1 cellular context compared by ENCODE assay signal in the genomic region with DNA sequence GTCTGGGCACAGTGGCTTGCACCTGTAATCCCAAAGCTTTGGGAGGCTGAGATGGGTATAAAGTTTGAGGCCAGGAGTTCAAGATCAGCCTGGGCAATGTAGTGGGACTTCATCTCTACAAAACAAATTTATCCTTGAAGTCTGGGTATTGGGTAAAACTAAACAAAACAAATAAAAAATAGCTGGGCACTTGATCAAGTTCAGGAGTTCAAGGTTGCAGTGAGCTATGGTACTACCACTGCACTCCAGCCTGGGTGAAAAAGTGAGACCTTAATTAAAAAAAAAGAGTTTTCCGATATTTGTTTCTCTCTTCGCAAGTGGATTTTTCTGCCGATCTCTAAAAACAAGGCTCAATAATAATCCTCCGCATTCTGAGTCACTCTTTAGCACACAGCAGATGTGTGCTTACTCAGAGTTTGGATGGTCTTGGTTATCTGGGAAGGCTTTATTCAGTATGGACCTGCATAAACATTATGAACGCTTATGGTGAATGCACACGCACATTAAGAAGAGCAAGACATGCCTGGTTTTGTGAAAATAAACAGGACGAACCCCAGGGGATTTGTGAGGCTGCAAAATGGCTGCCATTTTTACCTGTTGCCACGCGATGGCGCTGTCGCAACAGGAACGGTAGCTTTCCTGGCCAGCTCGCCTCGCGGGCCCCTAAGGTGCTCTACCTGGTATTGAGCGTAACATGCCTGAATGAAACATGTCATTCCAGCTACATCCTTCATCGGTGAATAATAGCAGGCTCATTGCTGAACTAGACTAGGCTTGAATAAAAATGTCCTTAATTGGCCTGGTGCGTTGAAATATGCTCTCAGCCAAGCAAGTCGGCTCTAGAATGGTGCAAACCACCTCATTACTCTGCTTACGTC.
TF ChIP-seq lines count a peak whose summit lies in the region.

No MANE protein-coding gene starts in this region.

TF ChIP-seq in HepG2, 621 proteins besides CTCF, POLR2A, EP300 and RAD21 (continued from another document and continues in another):
- TF ChIP-seq, protein P1, sequence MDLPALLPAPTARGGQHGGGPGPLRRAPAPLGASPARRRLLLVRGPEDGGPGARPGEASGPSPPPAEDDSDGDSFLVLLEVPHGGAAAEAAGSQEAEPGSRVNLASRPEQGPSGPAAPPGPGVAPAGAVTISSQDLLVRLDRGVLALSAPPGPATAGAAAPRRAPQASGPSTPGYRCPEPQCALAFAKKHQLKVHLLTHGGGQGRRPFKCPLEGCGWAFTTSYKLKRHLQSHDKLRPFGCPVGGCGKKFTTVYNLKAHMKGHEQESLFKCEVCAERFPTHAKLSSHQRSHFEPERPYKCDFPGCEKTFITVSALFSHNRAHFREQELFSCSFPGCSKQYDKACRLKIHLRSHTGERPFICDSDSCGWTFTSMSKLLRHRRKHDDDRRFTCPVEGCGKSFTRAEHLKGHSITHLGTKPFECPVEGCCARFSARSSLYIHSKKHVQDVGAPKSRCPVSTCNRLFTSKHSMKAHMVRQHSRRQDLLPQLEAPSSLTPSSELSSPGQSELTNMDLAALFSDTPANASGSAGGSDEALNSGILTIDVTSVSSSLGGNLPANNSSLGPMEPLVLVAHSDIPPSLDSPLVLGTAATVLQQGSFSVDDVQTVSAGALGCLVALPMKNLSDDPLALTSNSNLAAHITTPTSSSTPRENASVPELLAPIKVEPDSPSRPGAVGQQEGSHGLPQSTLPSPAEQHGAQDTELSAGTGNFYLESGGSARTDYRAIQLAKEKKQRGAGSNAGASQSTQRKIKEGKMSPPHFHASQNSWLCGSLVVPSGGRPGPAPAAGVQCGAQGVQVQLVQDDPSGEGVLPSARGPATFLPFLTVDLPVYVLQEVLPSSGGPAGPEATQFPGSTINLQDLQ (CRISPR knock-in tag; IDR thresholded peaks at IDR 0.05): no peak
- peak; percentile 31; the same call in 1 of the 2 replicates for TF ChIP-seq RARA (CRISPR knock-in tag; IDR thresholded peaks at IDR 0.05)
- TF ChIP-seq, protein P2, sequence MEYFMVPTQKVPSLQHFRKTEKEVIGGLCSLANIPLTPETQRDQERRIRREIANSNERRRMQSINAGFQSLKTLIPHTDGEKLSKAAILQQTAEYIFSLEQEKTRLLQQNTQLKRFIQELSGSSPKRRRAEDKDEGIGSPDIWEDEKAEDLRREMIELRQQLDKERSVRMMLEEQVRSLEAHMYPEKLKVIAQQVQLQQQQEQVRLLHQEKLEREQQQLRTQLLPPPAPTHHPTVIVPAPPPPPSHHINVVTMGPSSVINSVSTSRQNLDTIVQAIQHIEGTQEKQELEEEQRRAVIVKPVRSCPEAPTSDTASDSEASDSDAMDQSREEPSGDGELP (IDR thresholded peaks at IDR 0.05; ENCODE audit: borderline replicate concordance, low read depth): no peak
- TF ChIP-seq SRF (IDR thresholded peaks at IDR 0.05; ENCODE audit: low read depth, low read length): no peak
- TF ChIP-seq, protein P3, sequence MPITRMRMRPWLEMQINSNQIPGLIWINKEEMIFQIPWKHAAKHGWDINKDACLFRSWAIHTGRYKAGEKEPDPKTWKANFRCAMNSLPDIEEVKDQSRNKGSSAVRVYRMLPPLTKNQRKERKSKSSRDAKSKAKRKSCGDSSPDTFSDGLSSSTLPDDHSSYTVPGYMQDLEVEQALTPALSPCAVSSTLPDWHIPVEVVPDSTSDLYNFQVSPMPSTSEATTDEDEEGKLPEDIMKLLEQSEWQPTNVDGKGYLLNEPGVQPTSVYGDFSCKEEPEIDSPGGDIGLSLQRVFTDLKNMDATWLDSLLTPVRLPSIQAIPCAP (CRISPR knock-in tag; IDR thresholded peaks at IDR 0.05; ENCODE audit: low read depth): no peak
- TF ChIP-seq, protein P4, sequence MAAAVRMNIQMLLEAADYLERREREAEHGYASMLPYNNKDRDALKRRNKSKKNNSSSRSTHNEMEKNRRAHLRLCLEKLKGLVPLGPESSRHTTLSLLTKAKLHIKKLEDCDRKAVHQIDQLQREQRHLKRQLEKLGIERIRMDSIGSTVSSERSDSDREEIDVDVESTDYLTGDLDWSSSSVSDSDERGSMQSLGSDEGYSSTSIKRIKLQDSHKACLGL (CRISPR knock-in tag; IDR thresholded peaks at IDR 0.05): no peak
- TF ChIP-seq, protein P5, sequence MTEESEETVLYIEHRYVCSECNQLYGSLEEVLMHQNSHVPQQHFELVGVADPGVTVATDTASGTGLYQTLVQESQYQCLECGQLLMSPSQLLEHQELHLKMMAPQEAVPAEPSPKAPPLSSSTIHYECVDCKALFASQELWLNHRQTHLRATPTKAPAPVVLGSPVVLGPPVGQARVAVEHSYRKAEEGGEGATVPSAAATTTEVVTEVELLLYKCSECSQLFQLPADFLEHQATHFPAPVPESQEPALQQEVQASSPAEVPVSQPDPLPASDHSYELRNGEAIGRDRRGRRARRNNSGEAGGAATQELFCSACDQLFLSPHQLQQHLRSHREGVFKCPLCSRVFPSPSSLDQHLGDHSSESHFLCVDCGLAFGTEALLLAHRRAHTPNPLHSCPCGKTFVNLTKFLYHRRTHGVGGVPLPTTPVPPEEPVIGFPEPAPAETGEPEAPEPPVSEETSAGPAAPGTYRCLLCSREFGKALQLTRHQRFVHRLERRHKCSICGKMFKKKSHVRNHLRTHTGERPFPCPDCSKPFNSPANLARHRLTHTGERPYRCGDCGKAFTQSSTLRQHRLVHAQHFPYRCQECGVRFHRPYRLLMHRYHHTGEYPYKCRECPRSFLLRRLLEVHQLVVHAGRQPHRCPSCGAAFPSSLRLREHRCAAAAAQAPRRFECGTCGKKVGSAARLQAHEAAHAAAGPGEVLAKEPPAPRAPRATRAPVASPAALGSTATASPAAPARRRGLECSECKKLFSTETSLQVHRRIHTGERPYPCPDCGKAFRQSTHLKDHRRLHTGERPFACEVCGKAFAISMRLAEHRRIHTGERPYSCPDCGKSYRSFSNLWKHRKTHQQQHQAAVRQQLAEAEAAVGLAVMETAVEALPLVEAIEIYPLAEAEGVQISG (CRISPR knock-in tag; IDR thresholded peaks at IDR 0.05): no peak
- no peak for TF ChIP-seq ATF7-NPFF (CRISPR knock-in tag; IDR thresholded peaks at IDR 0.05; ENCODE audit: low read depth)
- TF ChIP-seq HOXA7 (CRISPR knock-in tag; IDR thresholded peaks at IDR 0.05): no peak
- no peak for TF ChIP-seq GFI1 (CRISPR knock-in tag; IDR thresholded peaks at IDR 0.05; ENCODE audit: borderline replicate concordance)
- TF ChIP-seq ZNF816 (CRISPR knock-in tag; IDR thresholded peaks at IDR 0.05; ENCODE audit: borderline replicate concordance): no peak
- TF ChIP-seq ZNF510 (CRISPR knock-in tag; IDR thresholded peaks at IDR 0.05; ENCODE audit: low read depth): no peak
- no peak for TF ChIP-seq TAF1 (CRISPR knock-in tag; IDR thresholded peaks at IDR 0.05)
- TF ChIP-seq RBM22 (optimal IDR thresholded peaks at IDR 0.05; ENCODE audit: low read length): no peak
- no peak for TF ChIP-seq ZNF724P (CRISPR knock-in tag; IDR thresholded peaks at IDR 0.05; ENCODE audit: borderline replicate concordance)
- TF ChIP-seq, protein P6, sequence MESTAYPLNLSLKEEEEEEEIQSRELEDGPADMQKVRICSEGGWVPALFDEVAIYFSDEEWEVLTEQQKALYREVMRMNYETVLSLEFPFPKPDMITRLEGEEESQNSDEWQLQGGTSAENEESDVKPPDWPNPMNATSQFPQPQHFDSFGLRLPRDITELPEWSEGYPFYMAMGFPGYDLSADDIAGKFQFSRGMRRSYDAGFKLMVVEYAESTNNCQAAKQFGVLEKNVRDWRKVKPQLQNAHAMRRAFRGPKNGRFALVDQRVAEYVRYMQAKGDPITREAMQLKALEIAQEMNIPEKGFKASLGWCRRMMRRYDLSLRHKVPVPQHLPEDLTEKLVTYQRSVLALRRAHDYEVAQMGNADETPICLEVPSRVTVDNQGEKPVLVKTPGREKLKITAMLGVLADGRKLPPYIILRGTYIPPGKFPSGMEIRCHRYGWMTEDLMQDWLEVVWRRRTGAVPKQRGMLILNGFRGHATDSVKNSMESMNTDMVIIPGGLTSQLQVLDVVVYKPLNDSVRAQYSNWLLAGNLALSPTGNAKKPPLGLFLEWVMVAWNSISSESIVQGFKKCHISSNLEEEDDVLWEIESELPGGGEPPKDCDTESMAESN (CRISPR knock-in tag; conservative IDR thresholded peaks at IDR 0.05): no peak
- TF ChIP-seq ZNF605 (CRISPR knock-in tag; IDR thresholded peaks at IDR 0.05): peak; percentile 73
- TF ChIP-seq KDM4B (CRISPR knock-in tag; IDR thresholded peaks at IDR 0.05): no peak
- TF ChIP-seq STAG1 (CRISPR knock-in tag; IDR thresholded peaks at IDR 0.05): peak; percentile 100
- 0 out of 2 replicates have a peak, but pooled peaks have one; percentile 31 for TF ChIP-seq ZIK1 (CRISPR knock-in tag; IDR thresholded peaks at IDR 0.05; ENCODE audit: borderline replicate concordance, low read depth)
- TF ChIP-seq ZNF615 (CRISPR knock-in tag; IDR thresholded peaks at IDR 0.05; ENCODE audit: borderline replicate concordance): no peak
- TF ChIP-seq ZNF143 (CRISPR knock-in tag; IDR thresholded peaks at IDR 0.05): no peak
- TF ChIP-seq SOX6 (IDR thresholded peaks at IDR 0.05): no peak
- TF ChIP-seq SOX6 (CRISPR knock-in tag; IDR thresholded peaks at IDR 0.05): peak; percentile 20; the same call in 1 of the 2 replicates
- no peak for TF ChIP-seq ZNF230 (CRISPR knock-in tag; IDR thresholded peaks at IDR 0.05)
- TF ChIP-seq, protein P7, sequence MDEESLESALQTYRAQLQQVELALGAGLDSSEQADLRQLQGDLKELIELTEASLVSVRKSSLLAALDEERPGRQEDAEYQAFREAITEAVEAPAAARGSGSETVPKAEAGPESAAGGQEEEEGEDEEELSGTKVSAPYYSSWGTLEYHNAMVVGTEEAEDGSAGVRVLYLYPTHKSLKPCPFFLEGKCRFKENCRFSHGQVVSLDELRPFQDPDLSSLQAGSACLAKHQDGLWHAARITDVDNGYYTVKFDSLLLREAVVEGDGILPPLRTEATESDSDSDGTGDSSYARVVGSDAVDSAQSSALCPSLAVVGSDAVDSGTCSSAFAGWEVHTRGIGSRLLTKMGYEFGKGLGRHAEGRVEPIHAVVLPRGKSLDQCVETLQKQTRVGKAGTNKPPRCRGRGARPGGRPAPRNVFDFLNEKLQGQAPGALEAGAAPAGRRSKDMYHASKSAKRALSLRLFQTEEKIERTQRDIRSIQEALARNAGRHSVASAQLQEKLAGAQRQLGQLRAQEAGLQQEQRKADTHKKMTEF (CRISPR knock-in tag; IDR thresholded peaks at IDR 0.05): no peak
- no peak for TF ChIP-seq ZNF329 (CRISPR knock-in tag; IDR thresholded peaks at IDR 0.05; ENCODE audit: low read depth)
- TF ChIP-seq JUNB (CRISPR knock-in tag; IDR thresholded peaks at IDR 0.05; ENCODE audit: borderline replicate concordance): no peak
- TF ChIP-seq, protein P8, sequence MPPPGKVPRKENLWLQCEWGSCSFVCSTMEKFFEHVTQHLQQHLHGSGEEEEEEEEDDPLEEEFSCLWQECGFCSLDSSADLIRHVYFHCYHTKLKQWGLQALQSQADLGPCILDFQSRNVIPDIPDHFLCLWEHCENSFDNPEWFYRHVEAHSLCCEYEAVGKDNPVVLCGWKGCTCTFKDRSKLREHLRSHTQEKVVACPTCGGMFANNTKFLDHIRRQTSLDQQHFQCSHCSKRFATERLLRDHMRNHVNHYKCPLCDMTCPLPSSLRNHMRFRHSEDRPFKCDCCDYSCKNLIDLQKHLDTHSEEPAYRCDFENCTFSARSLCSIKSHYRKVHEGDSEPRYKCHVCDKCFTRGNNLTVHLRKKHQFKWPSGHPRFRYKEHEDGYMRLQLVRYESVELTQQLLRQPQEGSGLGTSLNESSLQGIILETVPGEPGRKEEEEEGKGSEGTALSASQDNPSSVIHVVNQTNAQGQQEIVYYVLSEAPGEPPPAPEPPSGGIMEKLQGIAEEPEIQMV (CRISPR knock-in tag; IDR thresholded peaks at IDR 0.05; ENCODE audit: low read depth): no peak
- TF ChIP-seq, protein P9, sequence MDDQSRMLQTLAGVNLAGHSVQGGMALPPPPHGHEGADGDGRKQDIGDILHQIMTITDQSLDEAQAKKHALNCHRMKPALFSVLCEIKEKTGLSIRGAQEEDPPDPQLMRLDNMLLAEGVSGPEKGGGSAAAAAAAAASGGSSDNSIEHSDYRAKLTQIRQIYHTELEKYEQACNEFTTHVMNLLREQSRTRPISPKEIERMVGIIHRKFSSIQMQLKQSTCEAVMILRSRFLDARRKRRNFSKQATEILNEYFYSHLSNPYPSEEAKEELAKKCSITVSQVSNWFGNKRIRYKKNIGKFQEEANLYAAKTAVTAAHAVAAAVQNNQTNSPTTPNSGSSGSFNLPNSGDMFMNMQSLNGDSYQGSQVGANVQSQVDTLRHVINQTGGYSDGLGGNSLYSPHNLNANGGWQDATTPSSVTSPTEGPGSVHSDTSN (CRISPR knock-in tag; IDR thresholded peaks at IDR 0.05; ENCODE audit: borderline replicate concordance): no peak
- TF ChIP-seq ZNF674 (CRISPR knock-in tag; IDR thresholded peaks at IDR 0.05; ENCODE audit: low read depth): no peak
- no peak for TF ChIP-seq ELF3 (CRISPR knock-in tag; IDR thresholded peaks at IDR 0.05)
- no peak for TF ChIP-seq ZNF224 (CRISPR knock-in tag; IDR thresholded peaks at IDR 0.05)
- TF ChIP-seq MYNN (CRISPR knock-in tag; IDR thresholded peaks at IDR 0.05; ENCODE audit: low read depth): no peak
- TF ChIP-seq ZFYVE20 (CRISPR knock-in tag; IDR thresholded peaks at IDR 0.05; ENCODE audit: borderline replicate concordance, low read depth): no peak
- 0 out of 2 replicates have a peak, but pooled peaks have one; percentile 55 for TF ChIP-seq TBP (CRISPR knock-in tag; IDR thresholded peaks at IDR 0.05)
- TF ChIP-seq CREM (IDR thresholded peaks at IDR 0.05): no peak
- TF ChIP-seq CREM (CRISPR knock-in tag; IDR thresholded peaks at IDR 0.05): no peak
- TF ChIP-seq ZNF775 (CRISPR knock-in tag; IDR thresholded peaks at IDR 0.05; ENCODE audit: borderline replicate concordance): no peak
- no peak for TF ChIP-seq NAIF1 (CRISPR knock-in tag; IDR thresholded peaks at IDR 0.05; ENCODE audit: borderline replicate concordance)
- TF ChIP-seq, protein P10, sequence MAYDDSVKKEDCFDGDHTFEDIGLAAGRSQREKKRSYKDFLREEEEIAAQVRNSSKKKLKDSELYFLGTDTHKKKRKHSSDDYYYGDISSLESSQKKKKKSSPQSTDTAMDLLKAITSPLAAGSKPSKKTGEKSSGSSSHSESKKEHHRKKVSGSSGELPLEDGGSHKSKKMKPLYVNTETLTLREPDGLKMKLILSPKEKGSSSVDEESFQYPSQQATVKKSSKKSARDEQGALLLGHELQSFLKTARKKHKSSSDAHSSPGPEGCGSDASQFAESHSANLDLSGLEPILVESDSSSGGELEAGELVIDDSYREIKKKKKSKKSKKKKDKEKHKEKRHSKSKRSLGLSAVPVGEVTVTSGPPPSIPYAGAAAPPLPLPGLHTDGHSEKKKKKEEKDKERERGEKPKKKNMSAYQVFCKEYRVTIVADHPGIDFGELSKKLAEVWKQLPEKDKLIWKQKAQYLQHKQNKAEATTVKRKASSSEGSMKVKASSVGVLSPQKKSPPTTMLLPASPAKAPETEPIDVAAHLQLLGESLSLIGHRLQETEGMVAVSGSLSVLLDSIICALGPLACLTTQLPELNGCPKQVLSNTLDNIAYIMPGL (CRISPR knock-in tag; IDR thresholded peaks at IDR 0.05; ENCODE audit: borderline replicate concordance in 1 of 2, low read depth in 1 of 2): peak; percentile 53 to 69; a peak in 2 of 4 replicates
- no peak for TF ChIP-seq SUZ12 (IDR thresholded peaks at IDR 0.05; ENCODE audit: low read depth, low read length)
- no peak for TF ChIP-seq MAZ (IDR thresholded peaks at IDR 0.05; ENCODE audit: borderline replicate concordance, low read depth, low read length)
- no peak for TF ChIP-seq MAZ (CRISPR knock-in tag; IDR thresholded peaks at IDR 0.05; ENCODE audit: low read depth)
- no peak for TF ChIP-seq ZBTB7A (CRISPR knock-in tag; IDR thresholded peaks at IDR 0.05)
- TF ChIP-seq WIZ (CRISPR knock-in tag; IDR thresholded peaks at IDR 0.05): no peak
- peak; percentile 85; the same call in 1 of the 2 replicates for TF ChIP-seq ZNF501 (CRISPR knock-in tag; IDR thresholded peaks at IDR 0.05)
- no peak for TF ChIP-seq PHF5A (CRISPR knock-in tag; IDR thresholded peaks at IDR 0.05; ENCODE audit: low read depth, unreplicated experiment)
- no peak for TF ChIP-seq ZKSCAN5 (CRISPR knock-in tag; IDR thresholded peaks at IDR 0.05)
- TF ChIP-seq SRSF1 (optimal IDR thresholded peaks at IDR 0.05; ENCODE audit: low read depth, low read length): no peak
